8 cellular contexts compared by ENCODE assay signal in the genomic region with DNA sequence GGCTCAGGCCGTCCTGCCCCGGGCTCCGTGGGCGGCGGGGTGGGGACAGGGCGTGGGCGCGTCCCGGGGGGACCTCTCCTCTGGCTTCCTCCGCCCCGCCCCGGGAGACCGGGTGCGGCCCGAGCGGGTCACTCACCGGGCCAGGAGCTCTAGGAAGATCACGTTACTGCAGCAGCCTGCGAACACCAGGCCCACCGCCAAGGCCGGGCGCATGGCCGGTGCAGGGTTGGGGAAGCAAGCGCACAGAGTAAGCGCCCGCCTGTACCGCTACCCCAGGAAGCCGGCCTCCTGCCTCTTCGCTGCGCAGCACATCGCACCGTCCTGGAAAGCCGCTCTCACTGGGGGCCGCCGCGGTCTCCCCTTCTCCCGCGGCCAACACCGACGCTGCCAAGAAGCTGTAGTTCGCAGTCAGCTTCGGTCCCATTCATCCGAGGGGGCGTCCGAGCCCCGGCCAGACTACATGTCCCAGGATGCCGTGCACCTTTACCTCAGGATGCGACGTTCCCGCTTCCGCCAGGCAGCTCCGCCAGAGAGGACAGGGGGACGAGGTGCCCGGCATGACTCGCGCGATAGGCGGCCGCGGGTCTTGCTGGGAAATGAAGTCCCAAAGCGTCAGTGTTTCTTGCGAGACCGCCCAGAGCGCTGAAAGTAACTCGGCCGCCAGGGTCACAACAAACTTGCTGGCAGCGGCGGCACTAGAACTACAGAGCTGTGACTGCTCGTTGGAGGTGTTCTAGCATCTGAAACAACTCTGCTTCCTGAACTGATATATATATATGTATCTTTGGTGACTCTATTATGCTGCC. TPM values are rescaled to one million over a fixed set of nuclear protein-coding genes. Genes with fewer than 3 reads are reported as not detected.
DNase-seq lines count a peak whose midpoint lies in the region; ATAC-seq and TF ChIP-seq lines count a peak whose summit lies in the region.

A gene with protein sequence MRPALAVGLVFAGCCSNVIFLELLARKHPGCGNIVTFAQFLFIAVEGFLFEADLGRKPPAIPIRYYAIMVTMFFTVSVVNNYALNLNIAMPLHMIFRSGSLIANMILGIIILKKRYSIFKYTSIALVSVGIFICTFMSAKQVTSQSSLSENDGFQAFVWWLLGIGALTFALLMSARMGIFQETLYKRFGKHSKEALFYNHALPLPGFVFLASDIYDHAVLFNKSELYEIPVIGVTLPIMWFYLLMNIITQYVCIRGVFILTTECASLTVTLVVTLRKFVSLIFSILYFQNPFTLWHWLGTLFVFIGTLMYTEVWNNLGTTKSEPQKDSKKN (minus strand): TSS at position 392 of the 806 bp plus-strand sequence. CDS start 179 bp downstream, at position 213.

- H3K27me3 ChIP-seq in ascending aorta (no peaks in the 10 kb centered on the region), right cardiac atrium (ENCODE audit: control insufficient read depth, insufficient read depth) (no peaks in the 10 kb centered on the region), vagina (no peaks in the 10 kb centered on the region)

- intact Hi-C loops in T-helper 2 cell treated with Interferon-gamma antibody and Interleukin-4, amounts not matched to agents 100 ng/mL and 5 ng/mL, for 36 hours (cut with micrococcal nuclease) = loop anchor here (1.0 to 5.0 kb wide), 10 partner anchors 116 to 1661 kb away; a partner anchor contains a TSS
- intact Hi-C loops in ascending aorta (cut with DNase I) = loop anchor here (1.0 to 10.0 kb wide), 7 partner anchors 116 to 1661 kb away; a partner anchor contains a TSS
- intact Hi-C loops in right cardiac atrium (cut with DNase I) = no loop called here
- intact Hi-C loops in vagina (cut with DNase I) = no loop called here

- H3K36me3 ChIP-seq in ascending aorta = no peaks in the 10 kb centered on the region
- H3K36me3 ChIP-seq in vagina = no peaks in the 10 kb centered on the region

- peak; percentile 97 for ATAC-seq in GM18499 (IDR thresholded peaks at IDR 0.05; ENCODE audit: insufficient read depth, unreplicated experiment)
- peak; percentile 99 for ATAC-seq in HG02943 (IDR thresholded peaks at IDR 0.05; ENCODE audit: low read depth, unreplicated experiment)
- ATAC-seq in right cardiac atrium = peak; percentile 100

- DNase-seq in NCI-H187 treated with DMSO at 0.1 percent for 48 hours (lab: John Stamatoyannopoulos, UW) (peak; percentile 89), ascending aorta (ENCODE audit: low spot score in 2 of 2) (peak; percentile 91 to 98), right cardiac atrium (peak; percentile 98 to 99 (median 98)), pulmonary artery endothelial cell (ENCODE audit: low read depth, low spot score) (peak; percentile 92), vagina (ENCODE audit: extremely low spot score in 2 of 2) (peak in 1 of 2 donors; percentile 97)

- H3K9me3 ChIP-seq in ascending aorta (no peaks in the 10 kb centered on the region), right cardiac atrium (ENCODE audit: control insufficient read depth, low read length) (no peaks in the 10 kb centered on the region), vagina (no peaks in the 10 kb centered on the region)

- H3K4me1 ChIP-seq in ascending aorta = peaks cover 0 to 6% of the 10 kb centered on the region in 2 donors
- no peaks in the 10 kb centered on the region for H3K4me1 ChIP-seq in right cardiac atrium (ENCODE audit: control insufficient read depth, insufficient read depth, low read length)
- H3K4me1 ChIP-seq in vagina = peaks cover 10% of the 10 kb centered on the region

- H3K27ac ChIP-seq in ascending aorta (peak within 1 kb of the TSS; percentile 67 to 74), right cardiac atrium (ENCODE audit: low read length) (peak within 1 kb of the TSS; percentile 57), vagina (peak within 1 kb of the TSS; percentile 74)

- WGBS in right cardiac atrium = under 1% methylated on average over 69 of the region's 69 CpGs

- no peak for TF ChIP-seq POLR2A in vagina (IDR thresholded peaks at IDR 0.05)

- peak in 1 of 3 experiments; percentile 22 for TF ChIP-seq CTCF in ascending aorta (IDR thresholded peaks at IDR 0.05)
- TF ChIP-seq CTCF in vagina (IDR thresholded peaks at IDR 0.05) = peak in 2 of 3 experiments; percentile 23 to 27

- peak within 1 kb of the TSS; percentile 89 to 96 for H3K4me3 ChIP-seq in ascending aorta
- peak within 1 kb of the TSS; percentile 86 for H3K4me3 ChIP-seq in right cardiac atrium (ENCODE audit: low read length)
- H3K4me3 ChIP-seq in vagina = peak within 1 kb of the TSS; percentile 95

RNA-seq across cellular contexts. Expression of the gene that starts here (rescaled TPM):
- 19.5 and 19.6 TPM in 2 replicates for total RNA-seq in T-helper 2 cell treated with Interferon-gamma antibody and Interleukin-4, amounts not matched to agents 100 ng/mL and 5 ng/mL, for 36 hours
- 5.3 TPM for total RNA-seq in ascending aorta
- 1 to 10 TPM; 5.2 to 9.2 (median 7.5) TPM for total RNA-seq in right cardiac atrium
- polyA plus RNA-seq in right cardiac atrium = 2.4 TPM
- total RNA-seq in pulmonary artery endothelial cell = 15.1 and 15.8 TPM in 2 replicates
- 13.0 TPM for total RNA-seq in vagina

Comparison
In these comparisons a context has a peak if more than half of its experiments do, and no peak if none do; other contexts are left out.
1. intact Hi-C loops: an anchor here in T-helper 2 cell treated with Interferon-gamma antibody and Interleukin-4, amounts not matched to agents 100 ng/mL and 5 ng/mL, for 36 hours (1.0 to 5.0 kb wide) and ascending aorta (1.0 to 10.0 kb wide); none called in right cardiac atrium and vagina.